ENCODE assay signal across 1 cellular context in genomic region chr18:78741381-78742340, GRCh38.
TF ChIP-seq lines count a peak whose summit lies in the region.

No MANE protein-coding gene starts in this region.

TF ChIP-seq in IMR-90, 13 proteins besides CTCF, POLR2A, EP300 and RAD21 (continued from another document):
- TF ChIP-seq ELK1 (IDR thresholded peaks at IDR 0.05; ENCODE audit: borderline replicate concordance, low read depth, low read length) (no peak), FOS (IDR thresholded peaks at IDR 0.05; ENCODE audit: low read depth, low read length) (no peak), RCOR1 (IDR thresholded peaks at IDR 0.05; ENCODE audit: insufficient replicate concordance, low read length) (no peak), CEBPB (IDR thresholded peaks at IDR 0.05; ENCODE audit: low read depth, low read length) (no peak)
